ENCODE assay signal across 15 cellular contexts in the genomic region with DNA sequence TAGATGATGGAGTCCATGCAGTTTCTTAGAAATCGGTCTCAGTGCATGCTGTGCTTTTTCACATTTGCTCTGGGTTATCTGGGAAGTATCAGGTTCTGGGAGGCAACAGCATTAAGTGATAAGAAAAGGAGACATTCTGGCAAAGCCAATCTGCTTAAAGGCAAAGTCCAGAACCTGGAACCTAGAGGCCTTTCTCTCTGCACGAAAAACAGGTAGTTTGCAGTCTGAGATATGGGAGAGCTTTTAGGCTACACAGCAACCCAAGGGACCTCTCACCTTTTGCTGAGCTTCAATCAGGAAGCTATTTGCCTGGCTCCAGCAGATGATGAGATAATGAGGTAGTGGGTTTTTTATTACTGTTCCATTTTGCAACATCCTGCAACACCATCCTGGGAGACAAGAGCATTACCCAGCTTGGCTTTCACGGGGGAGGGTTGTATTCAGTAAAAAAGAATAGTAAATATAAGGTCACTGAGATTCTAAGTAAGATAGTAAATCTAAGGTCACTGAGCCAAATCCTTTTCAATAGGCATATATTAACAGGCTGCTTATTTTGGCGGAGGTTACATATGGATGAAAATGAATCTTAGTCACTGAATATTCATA.
DNase-seq lines count a peak whose midpoint lies in the region; ATAC-seq and TF ChIP-seq lines count a peak whose summit lies in the region.
"Had no signal": no experiment of that assay in that cellular context is flagged by ENCODE, and none has a peak within 500 bp of the region (broad histone marks: within the 10 kb centered on the region; RNA-seq: fewer than 3 reads in every experiment).

No MANE protein-coding gene starts in this region.

- TF ChIP-seq CTCF in HEK293 (tag by site-specific recombination; IDR thresholded peaks at IDR 0.05) (no peak), thyroid gland (IDR thresholded peaks at IDR 0.05) (no peak), uterus (IDR thresholded peaks at IDR 0.05) (no peak)

- POLR2A ChIA-PET in HEK293 (lab: Yijun Ruan, JAX), result no interaction called here

- no peaks in the 10 kb centered on the region for H3K36me3 ChIP-seq in HEK293 (ENCODE audit: control insufficient read depth in 2 of 2, insufficient read depth in 1 of 2, low read length in 2 of 2)
- H3K36me3 ChIP-seq in thyroid gland, result no peaks in the 10 kb centered on the region
- no peaks in the 10 kb centered on the region for H3K36me3 ChIP-seq in uterus
- H3K36me3 ChIP-seq: ascending aorta had no signal

- H3K4me3 ChIP-seq in HEK293 (ENCODE audit: low read depth, low read length) (no peak overlapping the region), thyroid gland (replicated peaks in 1 of 3) (no peak overlapping the region), uterus (no peak overlapping the region)
- H3K4me3 ChIP-seq: ascending aorta, GM23248 had no signal

- H3K27me3 ChIP-seq in thyroid gland (no peaks in the 10 kb centered on the region), uterus (no peaks in the 10 kb centered on the region)
- H3K27me3 ChIP-seq: ascending aorta had no signal

- H3K4me1 ChIP-seq in HEK293 (ENCODE audit: control insufficient read depth, insufficient read depth, low read length) (0 out of 2 replicates have a peak, but pooled peaks cover 3% of the 10 kb centered on the region), thyroid gland (no peaks in the 10 kb centered on the region), uterus (no peaks in the 10 kb centered on the region)

- H3K9me3 ChIP-seq in HEK293 (ENCODE audit: control insufficient read depth, insufficient read depth, low read depth, low read length) (no peaks in the 10 kb centered on the region), thyroid gland (no peaks in the 10 kb centered on the region), uterus (no peaks in the 10 kb centered on the region)
- H3K9me3 ChIP-seq: ascending aorta had no signal

- CTCF ChIA-PET in HEK293 (lab: Yijun Ruan, JAX), result interaction anchor here (0.6 to 3.0 kb wide), 4 partner anchors 16 to 1193 kb away, joined by 3 to 11 read pairs (median 4); no protein-coding TSS in a partner anchor

- TF ChIP-seq POLR2A in thyroid gland (IDR thresholded peaks at IDR 0.05), result no peak
- no peak for TF ChIP-seq POLR2A in uterus (IDR thresholded peaks at IDR 0.05)

- DNase-seq in Daoy (ENCODE audit: low read depth), result peak; percentile 5
- peak; percentile 63 for DNase-seq in islet precursor cell
- DNase-seq in thyroid gland, result no peak
- DNase-seq in uterus, result no peak
- DNase-seq: activated CD8-positive, alpha-beta T cell treated with anti-CD3 and anti-CD28 coated beads, Interleukin-2, amount 10 ng/mL, durations not matched to agents 7 days and 5 days; activated naive CD4-positive, alpha-beta T cell treated with anti-CD3 and anti-CD28 coated beads, Interleukin-2, amount 50 U/mL, for 16 hours; activated T-cell treated with anti-CD3 and anti-CD28 coated beads, Interleukin-2, amount 50 U/mL, for 24 hours; effector CD8-positive, alpha-beta T cell; SHP77 had no signal

- H3K27ac ChIP-seq in HEK293 (ENCODE audit: extremely low read depth, low read depth, low read length) (no peak overlapping the region), thyroid gland (no peak overlapping the region), uterus (no peak overlapping the region)
- H3K27ac ChIP-seq: ascending aorta, GM23248 had no signal

- intact Hi-C loops in thyroid gland (cut with DNase I), result no loop called here
- intact Hi-C loops in uterus (cut with DNase I; ENCODE audit: low total_unique reads), result no loop called here

- 62 to 69% methylated on average over 4 of the region's 4 CpGs for WGBS in thyroid gland, 2 donors

- ATAC-seq in HG03135 (IDR thresholded peaks at IDR 0.05; ENCODE audit: unreplicated experiment), result no peak
- no peak for ATAC-seq in GM18517 (IDR thresholded peaks at IDR 0.05; ENCODE audit: unreplicated experiment)
- ATAC-seq: activated CD8-positive, alpha-beta T cell treated with anti-CD3 and anti-CD28 coated beads, Interleukin-2, amount 10 ng/mL, durations not matched to agents 7 days and 5 days had no signal

TF ChIP-seq in HEK293, 187 proteins besides CTCF, POLR2A, EP300 and RAD21:
- TF ChIP-seq TRIM28 (IDR thresholded peaks at IDR 0.05; ENCODE audit: borderline replicate concordance, low read length) (peak; percentile 82; the same call in 1 of the 2 replicates), ZNF266 (tag by site-specific recombination; IDR thresholded peaks at IDR 0.05; ENCODE audit: low read depth) (no peak), GFI1B (tag by site-specific recombination; IDR thresholded peaks at IDR 0.05) (no peak), SP2 (tag by site-specific recombination; IDR thresholded peaks at IDR 0.05) (no peak), ZBTB48 (tag by site-specific recombination; IDR thresholded peaks at IDR 0.05) (no peak)
- TF ChIP-seq, protein P1, sequence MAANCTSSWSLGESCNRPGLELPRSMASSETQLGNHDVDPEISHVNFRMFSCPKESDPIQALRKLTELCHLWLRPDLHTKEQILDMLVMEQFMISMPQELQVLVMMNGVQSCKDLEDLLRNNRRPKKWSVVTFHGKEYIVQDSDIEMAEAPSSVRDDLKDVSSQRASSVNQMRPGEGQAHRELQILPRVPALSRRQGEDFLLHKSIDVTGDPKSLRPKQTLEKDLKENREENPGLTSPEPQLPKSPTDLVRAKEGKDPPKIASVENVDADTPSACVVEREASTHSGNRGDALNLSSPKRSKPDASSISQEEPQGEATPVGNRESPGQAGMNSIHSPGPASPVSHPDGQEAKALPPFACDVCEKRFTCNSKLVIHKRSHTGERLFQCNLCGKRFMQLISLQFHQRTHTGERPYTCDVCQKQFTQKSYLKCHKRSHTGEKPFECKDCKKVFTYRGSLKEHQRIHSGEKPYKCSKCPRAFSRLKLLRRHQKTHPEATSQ (tag by site-specific recombination; IDR thresholded peaks at IDR 0.05), result no peak

TF ChIP-seq in PFSK-1, 5 proteins besides CTCF, POLR2A, EP300 and RAD21:
- TF ChIP-seq SIN3A (IDR thresholded peaks at IDR 0.05; ENCODE audit: borderline replicate concordance, insufficient read depth, low read length) (no peak), POLR2AphosphoS5 (IDR thresholded peaks at IDR 0.05; ENCODE audit: low read depth, low read length) (peak; percentile 37; the same call in 1 of the 2 replicates), TAF1 (IDR thresholded peaks at IDR 0.05; ENCODE audit: borderline replicate concordance, insufficient read depth, low read length) (peak; percentile 49; the same call in 1 of the 2 replicates), FOXP2 (optimal IDR thresholded peaks at IDR 0.05; ENCODE audit: borderline replicate concordance, extremely low read depth, extremely low read length, insufficient read depth) (peak; percentile 17)
- TF ChIP-seq, protein P2, sequence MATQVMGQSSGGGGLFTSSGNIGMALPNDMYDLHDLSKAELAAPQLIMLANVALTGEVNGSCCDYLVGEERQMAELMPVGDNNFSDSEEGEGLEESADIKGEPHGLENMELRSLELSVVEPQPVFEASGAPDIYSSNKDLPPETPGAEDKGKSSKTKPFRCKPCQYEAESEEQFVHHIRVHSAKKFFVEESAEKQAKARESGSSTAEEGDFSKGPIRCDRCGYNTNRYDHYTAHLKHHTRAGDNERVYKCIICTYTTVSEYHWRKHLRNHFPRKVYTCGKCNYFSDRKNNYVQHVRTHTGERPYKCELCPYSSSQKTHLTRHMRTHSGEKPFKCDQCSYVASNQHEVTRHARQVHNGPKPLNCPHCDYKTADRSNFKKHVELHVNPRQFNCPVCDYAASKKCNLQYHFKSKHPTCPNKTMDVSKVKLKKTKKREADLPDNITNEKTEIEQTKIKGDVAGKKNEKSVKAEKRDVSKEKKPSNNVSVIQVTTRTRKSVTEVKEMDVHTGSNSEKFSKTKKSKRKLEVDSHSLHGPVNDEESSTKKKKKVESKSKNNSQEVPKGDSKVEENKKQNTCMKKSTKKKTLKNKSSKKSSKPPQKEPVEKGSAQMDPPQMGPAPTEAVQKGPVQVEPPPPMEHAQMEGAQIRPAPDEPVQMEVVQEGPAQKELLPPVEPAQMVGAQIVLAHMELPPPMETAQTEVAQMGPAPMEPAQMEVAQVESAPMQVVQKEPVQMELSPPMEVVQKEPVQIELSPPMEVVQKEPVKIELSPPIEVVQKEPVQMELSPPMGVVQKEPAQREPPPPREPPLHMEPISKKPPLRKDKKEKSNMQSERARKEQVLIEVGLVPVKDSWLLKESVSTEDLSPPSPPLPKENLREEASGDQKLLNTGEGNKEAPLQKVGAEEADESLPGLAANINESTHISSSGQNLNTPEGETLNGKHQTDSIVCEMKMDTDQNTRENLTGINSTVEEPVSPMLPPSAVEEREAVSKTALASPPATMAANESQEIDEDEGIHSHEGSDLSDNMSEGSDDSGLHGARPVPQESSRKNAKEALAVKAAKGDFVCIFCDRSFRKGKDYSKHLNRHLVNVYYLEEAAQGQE (IDR thresholded peaks at IDR 0.05; ENCODE audit: insufficient read depth in 1 of 2, low read depth in 2 of 2, low read length in 2 of 2), result no peak

Comparison
In these comparisons a context has a peak if more than half of its experiments do, and no peak if none do; other contexts are left out.
1. DNase-seq: peak in Daoy (single experiment) and islet precursor cell (single experiment); none in thyroid gland (0 of 2) and uterus (0 of 2).